In the genomic region with DNA sequence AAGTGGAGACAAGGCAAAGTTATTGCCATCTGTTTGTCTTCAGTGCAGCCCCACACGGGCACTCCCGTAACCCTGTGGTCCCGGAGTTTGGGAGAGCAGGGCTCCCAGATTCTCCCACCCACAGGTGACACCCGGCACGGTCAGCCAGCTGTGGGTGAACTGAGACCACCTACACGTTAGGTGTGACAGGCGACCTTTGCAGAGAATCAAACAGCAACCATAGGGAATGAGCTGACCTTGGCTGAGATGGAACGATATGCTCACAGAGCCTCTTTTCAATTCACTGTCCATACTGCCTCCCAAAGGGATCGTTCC, we compare ENCODE assay signal across 4 cellular contexts.
A peak's percentile ranks its signal among the peaks of the same experiment; 100 is the strongest.
TF ChIP-seq lines count a peak whose summit lies in the region.

No MANE protein-coding gene starts in this region.

TF ChIP-seq in SK-N-SH, 30 proteins besides CTCF, POLR2A, EP300 and RAD21:
- no peak for TF ChIP-seq ELF1 (IDR thresholded peaks at IDR 0.05)
- TF ChIP-seq RCOR1 (IDR thresholded peaks at IDR 0.05; ENCODE audit: low read length): no peak
- TF ChIP-seq JUND (IDR thresholded peaks at IDR 0.05): no peak
- no peak for TF ChIP-seq TEAD4 (IDR thresholded peaks at IDR 0.05; ENCODE audit: borderline replicate concordance, insufficient read depth)
TF ChIP-seq in SK-N-SH: peak in this region for 0.

TF ChIP-seq in SK-N-SH treated with all-trans-retinoic acid at 6 μM for 48 hours, 23 proteins besides CTCF, POLR2A, EP300 and RAD21 (continues in another document):
- TF ChIP-seq ZNF8 (CRISPR knock-in tag; IDR thresholded peaks at IDR 0.05) (no peak), ZFP3 (CRISPR knock-in tag; IDR thresholded peaks at IDR 0.05) (no peak), BACH2 (CRISPR knock-in tag; IDR thresholded peaks at IDR 0.05; ENCODE audit: borderline replicate concordance) (no peak), ISL1 (CRISPR knock-in tag; IDR thresholded peaks at IDR 0.05) (no peak), RARB (CRISPR knock-in tag; IDR thresholded peaks at IDR 0.05) (no peak), ZNF565 (CRISPR knock-in tag; conservative IDR thresholded peaks at IDR 0.05; ENCODE audit: low read depth) (no peak), ESRRG (CRISPR knock-in tag; IDR thresholded peaks at IDR 0.05) (no peak), CSDC2 (CRISPR knock-in tag; IDR thresholded peaks at IDR 0.05) (no peak), PPARA (CRISPR knock-in tag; IDR thresholded peaks at IDR 0.05; ENCODE audit: borderline replicate concordance) (no peak)
- TF ChIP-seq, protein P1, sequence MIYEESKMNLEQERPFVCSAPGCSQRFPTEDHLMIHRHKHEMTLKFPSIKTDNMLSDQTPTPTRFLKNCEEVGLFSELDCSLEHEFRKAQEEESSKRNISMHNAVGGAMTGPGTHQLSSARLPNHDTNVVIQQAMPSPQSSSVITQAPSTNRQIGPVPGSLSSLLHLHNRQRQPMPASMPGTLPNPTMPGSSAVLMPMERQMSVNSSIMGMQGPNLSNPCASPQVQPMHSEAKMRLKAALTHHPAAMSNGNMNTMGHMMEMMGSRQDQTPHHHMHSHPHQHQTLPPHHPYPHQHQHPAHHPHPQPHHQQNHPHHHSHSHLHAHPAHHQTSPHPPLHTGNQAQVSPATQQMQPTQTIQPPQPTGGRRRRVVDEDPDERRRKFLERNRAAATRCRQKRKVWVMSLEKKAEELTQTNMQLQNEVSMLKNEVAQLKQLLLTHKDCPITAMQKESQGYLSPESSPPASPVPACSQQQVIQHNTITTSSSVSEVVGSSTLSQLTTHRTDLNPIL (CRISPR knock-in tag; IDR thresholded peaks at IDR 0.05; ENCODE audit: low read depth): no peak
- TF ChIP-seq, protein P2, sequence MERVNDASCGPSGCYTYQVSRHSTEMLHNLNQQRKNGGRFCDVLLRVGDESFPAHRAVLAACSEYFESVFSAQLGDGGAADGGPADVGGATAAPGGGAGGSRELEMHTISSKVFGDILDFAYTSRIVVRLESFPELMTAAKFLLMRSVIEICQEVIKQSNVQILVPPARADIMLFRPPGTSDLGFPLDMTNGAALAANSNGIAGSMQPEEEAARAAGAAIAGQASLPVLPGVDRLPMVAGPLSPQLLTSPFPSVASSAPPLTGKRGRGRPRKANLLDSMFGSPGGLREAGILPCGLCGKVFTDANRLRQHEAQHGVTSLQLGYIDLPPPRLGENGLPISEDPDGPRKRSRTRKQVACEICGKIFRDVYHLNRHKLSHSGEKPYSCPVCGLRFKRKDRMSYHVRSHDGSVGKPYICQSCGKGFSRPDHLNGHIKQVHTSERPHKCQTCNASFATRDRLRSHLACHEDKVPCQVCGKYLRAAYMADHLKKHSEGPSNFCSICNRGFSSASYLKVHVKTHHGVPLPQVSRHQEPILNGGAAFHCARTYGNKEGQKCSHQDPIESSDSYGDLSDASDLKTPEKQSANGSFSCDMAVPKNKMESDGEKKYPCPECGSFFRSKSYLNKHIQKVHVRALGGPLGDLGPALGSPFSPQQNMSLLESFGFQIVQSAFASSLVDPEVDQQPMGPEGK (CRISPR knock-in tag; IDR thresholded peaks at IDR 0.05; ENCODE audit: borderline replicate concordance): no peak
- TF ChIP-seq, protein P3, sequence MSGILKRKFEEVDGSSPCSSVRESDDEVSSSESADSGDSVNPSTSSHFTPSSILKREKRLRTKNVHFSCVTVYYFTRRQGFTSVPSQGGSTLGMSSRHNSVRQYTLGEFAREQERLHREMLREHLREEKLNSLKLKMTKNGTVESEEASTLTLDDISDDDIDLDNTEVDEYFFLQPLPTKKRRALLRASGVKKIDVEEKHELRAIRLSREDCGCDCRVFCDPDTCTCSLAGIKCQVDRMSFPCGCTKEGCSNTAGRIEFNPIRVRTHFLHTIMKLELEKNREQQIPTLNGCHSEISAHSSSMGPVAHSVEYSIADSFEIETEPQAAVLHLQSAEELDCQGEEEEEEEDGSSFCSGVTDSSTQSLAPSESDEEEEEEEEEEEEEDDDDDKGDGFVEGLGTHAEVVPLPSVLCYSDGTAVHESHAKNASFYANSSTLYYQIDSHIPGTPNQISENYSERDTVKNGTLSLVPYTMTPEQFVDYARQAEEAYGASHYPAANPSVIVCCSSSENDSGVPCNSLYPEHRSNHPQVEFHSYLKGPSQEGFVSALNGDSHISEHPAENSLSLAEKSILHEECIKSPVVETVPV (CRISPR knock-in tag; IDR thresholded peaks at IDR 0.05): no peak

TF ChIP-seq in K562, 482 proteins besides CTCF, POLR2A, EP300 and RAD21:
- no peak for TF ChIP-seq RBFOX2 (IDR thresholded peaks at IDR 0.05; ENCODE audit: low read depth, low read length)
- TF ChIP-seq, protein P4, sequence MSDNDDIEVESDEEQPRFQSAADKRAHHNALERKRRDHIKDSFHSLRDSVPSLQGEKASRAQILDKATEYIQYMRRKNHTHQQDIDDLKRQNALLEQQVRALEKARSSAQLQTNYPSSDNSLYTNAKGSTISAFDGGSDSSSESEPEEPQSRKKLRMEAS (CRISPR knock-in tag; IDR thresholded peaks at IDR 0.05): peak; percentile 18; the same call in 1 of the 2 replicates

TF ChIP-seq in HEK293T, 16 proteins besides CTCF, POLR2A, EP300 and RAD21:
- no peak for TF ChIP-seq HDGF (IDR thresholded peaks at IDR 0.05; ENCODE audit: borderline replicate concordance)
- TF ChIP-seq, protein P5, sequence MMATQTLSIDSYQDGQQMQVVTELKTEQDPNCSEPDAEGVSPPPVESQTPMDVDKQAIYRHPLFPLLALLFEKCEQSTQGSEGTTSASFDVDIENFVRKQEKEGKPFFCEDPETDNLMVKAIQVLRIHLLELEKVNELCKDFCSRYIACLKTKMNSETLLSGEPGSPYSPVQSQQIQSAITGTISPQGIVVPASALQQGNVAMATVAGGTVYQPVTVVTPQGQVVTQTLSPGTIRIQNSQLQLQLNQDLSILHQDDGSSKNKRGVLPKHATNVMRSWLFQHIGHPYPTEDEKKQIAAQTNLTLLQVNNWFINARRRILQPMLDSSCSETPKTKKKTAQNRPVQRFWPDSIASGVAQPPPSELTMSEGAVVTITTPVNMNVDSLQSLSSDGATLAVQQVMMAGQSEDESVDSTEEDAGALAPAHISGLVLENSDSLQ (IDR thresholded peaks at IDR 0.05): no peak
- no peak for TF ChIP-seq BHLHE40 (IDR thresholded peaks at IDR 0.05; ENCODE audit: borderline replicate concordance)
